Comparison of ENCODE assay signal across 12 cellular contexts in genomic region chr6:34189806-34190503, GRCh38. TPM values are rescaled to one million over a fixed set of nuclear protein-coding genes. Genes with fewer than 3 reads are reported as not detected.
A peak's percentile ranks its signal among the peaks of the same experiment; 100 is the strongest.
DNase-seq lines count a peak whose midpoint lies in the region; ATAC-seq lines count a peak whose summit lies in the region.
"Had no signal": no experiment of that assay in that cellular context is flagged by ENCODE, and none has a peak within 500 bp of the region (broad histone marks: within the 10 kb centered on the region; RNA-seq: fewer than 3 reads in every experiment).

No MANE protein-coding gene starts in this region.

- H3K36me3 Mint-ChIP-seq in activated CD4-positive, alpha-beta T cell treated with anti-CD3 and anti-CD28 coated beads, Interleukin-2, amount 10 ng/mL, durations not matched to agents 24 days and 14 days (ENCODE audit: low read depth), result no peaks in the 10 kb centered on the region
- H3K36me3 Mint-ChIP-seq: activated naive CD4-positive, alpha-beta T cell treated with anti-CD3 and anti-CD28 coated beads, Interleukin-2, amount 50 U/mL, for 24 hours had no signal

- H3K79me2 ChIP-seq in Karpas-422 (ENCODE audit: low read length), result no peaks in the 10 kb centered on the region

- no peaks in the 10 kb centered on the region for H4K20me1 ChIP-seq in Karpas-422 (ENCODE audit: insufficient read depth, low read depth, low read length)

- ATAC-seq in HG02642 (IDR thresholded peaks at IDR 0.05; ENCODE audit: poor library complexity, unreplicated experiment) (no peak), HG03196 (IDR thresholded peaks at IDR 0.05; ENCODE audit: unreplicated experiment) (no peak)

- H3K9me2 ChIP-seq in Karpas-422 (replicated peaks; ENCODE audit: insufficient read depth, low read length), result no peaks in the 10 kb centered on the region

- H3K9ac ChIP-seq in Karpas-422 (ENCODE audit: low read length), result no peak overlapping the region

- DNase-seq in Ammon's horn (ENCODE audit: low spot score) (peak; percentile 52), Karpas-422 (peak; percentile 91), mesenteric fat pad (ENCODE audit: low spot score) (peak; percentile 77), SW480 (ENCODE audit: low spot score) (no peak), RKO (ENCODE audit: low spot score) (no peak)
- DNase-seq in activated CD4-positive, alpha-beta T cell treated with anti-CD3 and anti-CD28 coated beads, Interleukin-2, amount 10 ng/mL, durations not matched to agents 24 days and 14 days, result peak; percentile 68
- DNase-seq: Caco-2 had no signal

- no peaks in the 10 kb centered on the region for H3K9me3 ChIP-seq in Karpas-422 (ENCODE audit: low read length)
- H3K9me3 ChIP-seq: Caco-2 had no signal

- no peak overlapping the region for H3K4me3 ChIP-seq in Karpas-422 (ENCODE audit: low read length)

- intact Hi-C loops in activated CD4-positive, alpha-beta T cell treated with anti-CD3 and anti-CD28 coated beads, Interleukin-2, amount 10 ng/mL, durations not matched to agents 24 days and 14 days (cut with micrococcal nuclease), result no loop called here

- peaks cover 7% of the 10 kb centered on the region for H3K27me3 Mint-ChIP-seq in activated CD4-positive, alpha-beta T cell treated with anti-CD3 and anti-CD28 coated beads, Interleukin-2, amount 10 ng/mL, durations not matched to agents 24 days and 14 days
- H3K27me3 Mint-ChIP-seq: activated naive CD4-positive, alpha-beta T cell treated with anti-CD3 and anti-CD28 coated beads, Interleukin-2, amount 50 U/mL, for 24 hours had no signal

- H3K4me1 Mint-ChIP-seq in activated CD4-positive, alpha-beta T cell treated with anti-CD3 and anti-CD28 coated beads, Interleukin-2, amount 10 ng/mL, durations not matched to agents 24 days and 14 days, result peaks cover 3% of the 10 kb centered on the region

- H3K27me3 ChIP-seq in Karpas-422 (ENCODE audit: low read length), result no peaks in the 10 kb centered on the region

- no peak overlapping the region for H3K4me3 Mint-ChIP-seq in activated CD4-positive, alpha-beta T cell treated with anti-CD3 and anti-CD28 coated beads, Interleukin-2, amount 10 ng/mL, durations not matched to agents 24 days and 14 days
- H3K4me3 Mint-ChIP-seq: activated naive CD4-positive, alpha-beta T cell treated with anti-CD3 and anti-CD28 coated beads, Interleukin-2, amount 50 U/mL, for 24 hours had no signal

- H3K27ac Mint-ChIP-seq in activated CD4-positive, alpha-beta T cell treated with anti-CD3 and anti-CD28 coated beads, Interleukin-2, amount 10 ng/mL, durations not matched to agents 24 days and 14 days, result no peak overlapping the region
- H3K27ac Mint-ChIP-seq: activated naive CD4-positive, alpha-beta T cell treated with anti-CD3 and anti-CD28 coated beads, Interleukin-2, amount 50 U/mL, for 24 hours had no signal

- no peak overlapping the region for H2AFZ ChIP-seq in Karpas-422 (ENCODE audit: low read length)

- H3K36me3 ChIP-seq in Karpas-422 (ENCODE audit: insufficient read depth, low read length), result no peaks in the 10 kb centered on the region

- no peaks in the 10 kb centered on the region for H3K9me3 Mint-ChIP-seq in activated CD4-positive, alpha-beta T cell treated with anti-CD3 and anti-CD28 coated beads, Interleukin-2, amount 10 ng/mL, durations not matched to agents 24 days and 14 days
- H3K9me3 Mint-ChIP-seq: activated naive CD4-positive, alpha-beta T cell treated with anti-CD3 and anti-CD28 coated beads, Interleukin-2, amount 50 U/mL, for 24 hours had no signal

- H3K4me1 ChIP-seq in Karpas-422 (ENCODE audit: low read length), result peaks cover 3% of the 10 kb centered on the region; the same call in 1 of the 2 replicates
- H3K4me1 ChIP-seq: Caco-2 had no signal

- H3K27ac ChIP-seq in Karpas-422 (ENCODE audit: low read length), result no peak overlapping the region

- H3K4me2 ChIP-seq in Karpas-422 (ENCODE audit: low read depth, low read length, poor library complexity, severe bottlenecking), result no peak overlapping the region

RNA-seq across cellular contexts. Expression of gene GRM4, which starts 44.1 kb away (rescaled TPM):
- not detected in 2 replicates for total RNA-seq in Karpas-422 (2014; rRNA removed; shearing (Covaris generic); ENCODE audit: low replicate concordance)
- total RNA-seq in activated CD4-positive, alpha-beta T cell treated with anti-CD3 and anti-CD28 coated beads, Interleukin-2, amount 10 ng/mL, durations not matched to agents 24 days and 14 days, result not detected in 2 replicates
- total RNA-seq in mesenteric fat pad, result not detected
- total RNA-seq: HT-29, lung microvascular endothelial cell had no signal

RNA-seq across cellular contexts. Expression of gene HMGA1, which starts 46.7 kb away (rescaled TPM):
- total RNA-seq in Karpas-422 (2014; rRNA removed; shearing (Covaris generic); ENCODE audit: low replicate concordance), result 337 and 353 TPM in 2 replicates
- 509 and 520 TPM in 2 replicates for total RNA-seq in activated CD4-positive, alpha-beta T cell treated with anti-CD3 and anti-CD28 coated beads, Interleukin-2, amount 10 ng/mL, durations not matched to agents 24 days and 14 days
- total RNA-seq in mesenteric fat pad, result 32.3 TPM

RNA-seq across cellular contexts. Expression of gene SMIM29, which starts 58.9 kb away (rescaled TPM):
- total RNA-seq in Karpas-422 (2014; rRNA removed; shearing (Covaris generic); ENCODE audit: low replicate concordance), result 35.1 and 44.3 TPM in 2 replicates
- 12.6 and 13.5 TPM in 2 replicates for total RNA-seq in activated CD4-positive, alpha-beta T cell treated with anti-CD3 and anti-CD28 coated beads, Interleukin-2, amount 10 ng/mL, durations not matched to agents 24 days and 14 days
- 16.3 TPM for total RNA-seq in mesenteric fat pad

Comparison
In these comparisons a context has a peak if more than half of its experiments do, and no peak if none do; other contexts are left out.
1. DNase-seq: peak in Ammon's horn (single experiment), Karpas-422 (single experiment), activated CD4-positive, alpha-beta T cell treated with anti-CD3 and anti-CD28 coated beads, Interleukin-2, amount 10 ng/mL, durations not matched to agents 24 days and 14 days (single experiment) and mesenteric fat pad (single experiment); none in SW480 (single experiment) and RKO (single experiment).
2. RNA of gene HMGA1, which starts 46.7 kb away (total RNA-seq): 509 to 520 TPM in activated CD4-positive, alpha-beta T cell treated with anti-CD3 and anti-CD28 coated beads, Interleukin-2, amount 10 ng/mL, durations not matched to agents 24 days and 14 days and 337 to 353 TPM in Karpas-422; 32.3 TPM in mesenteric fat pad (single experiment); every median in the first group is over 10 times any median in the second.